1 cellular context compared by ENCODE assay signal in the genomic region with DNA sequence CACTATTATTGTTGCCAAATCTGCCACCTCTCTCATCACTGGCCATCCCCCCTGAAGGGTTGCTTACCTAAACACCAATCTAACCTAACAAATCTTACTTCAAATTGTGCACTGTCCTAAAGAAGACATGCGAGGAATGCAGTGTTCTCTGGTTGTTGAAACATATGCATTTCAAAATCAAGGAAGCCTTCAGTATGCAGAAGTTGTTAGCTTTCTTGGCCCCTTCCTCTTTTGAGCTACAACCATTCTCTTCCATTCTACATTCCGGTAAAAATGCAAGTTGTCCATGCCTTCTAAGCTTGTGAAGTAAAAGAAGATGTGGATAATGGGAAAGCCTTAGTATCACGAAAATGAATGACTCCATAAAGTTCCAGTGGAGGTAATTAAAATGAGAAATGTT.
TF ChIP-seq lines count a peak whose summit lies in the region.

No MANE protein-coding gene starts in this region.

TF ChIP-seq in K562, 482 proteins besides CTCF, POLR2A, EP300 and RAD21 (continued from another document):
- TF ChIP-seq, protein P1, sequence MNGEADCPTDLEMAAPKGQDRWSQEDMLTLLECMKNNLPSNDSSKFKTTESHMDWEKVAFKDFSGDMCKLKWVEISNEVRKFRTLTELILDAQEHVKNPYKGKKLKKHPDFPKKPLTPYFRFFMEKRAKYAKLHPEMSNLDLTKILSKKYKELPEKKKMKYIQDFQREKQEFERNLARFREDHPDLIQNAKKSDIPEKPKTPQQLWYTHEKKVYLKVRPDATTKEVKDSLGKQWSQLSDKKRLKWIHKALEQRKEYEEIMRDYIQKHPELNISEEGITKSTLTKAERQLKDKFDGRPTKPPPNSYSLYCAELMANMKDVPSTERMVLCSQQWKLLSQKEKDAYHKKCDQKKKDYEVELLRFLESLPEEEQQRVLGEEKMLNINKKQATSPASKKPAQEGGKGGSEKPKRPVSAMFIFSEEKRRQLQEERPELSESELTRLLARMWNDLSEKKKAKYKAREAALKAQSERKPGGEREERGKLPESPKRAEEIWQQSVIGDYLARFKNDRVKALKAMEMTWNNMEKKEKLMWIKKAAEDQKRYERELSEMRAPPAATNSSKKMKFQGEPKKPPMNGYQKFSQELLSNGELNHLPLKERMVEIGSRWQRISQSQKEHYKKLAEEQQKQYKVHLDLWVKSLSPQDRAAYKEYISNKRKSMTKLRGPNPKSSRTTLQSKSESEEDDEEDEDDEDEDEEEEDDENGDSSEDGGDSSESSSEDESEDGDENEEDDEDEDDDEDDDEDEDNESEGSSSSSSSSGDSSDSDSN (IDR thresholded peaks at IDR 0.05; ENCODE audit: borderline replicate concordance in 1 of 2, low read depth in 2 of 2, low read length in 2 of 2), result no peak
- TF ChIP-seq PHF20 (IDR thresholded peaks at IDR 0.05; ENCODE audit: partially characterized antibody) (no peak), KLF10 (CRISPR knock-in tag; IDR thresholded peaks at IDR 0.05) (no peak), ZNF696 (CRISPR knock-in tag; conservative IDR thresholded peaks at IDR 0.05) (no peak), FIP1L1 (IDR thresholded peaks at IDR 0.05; ENCODE audit: low read depth, low read length, poor library complexity, severe bottlenecking) (no peak)
- TF ChIP-seq, protein P2, sequence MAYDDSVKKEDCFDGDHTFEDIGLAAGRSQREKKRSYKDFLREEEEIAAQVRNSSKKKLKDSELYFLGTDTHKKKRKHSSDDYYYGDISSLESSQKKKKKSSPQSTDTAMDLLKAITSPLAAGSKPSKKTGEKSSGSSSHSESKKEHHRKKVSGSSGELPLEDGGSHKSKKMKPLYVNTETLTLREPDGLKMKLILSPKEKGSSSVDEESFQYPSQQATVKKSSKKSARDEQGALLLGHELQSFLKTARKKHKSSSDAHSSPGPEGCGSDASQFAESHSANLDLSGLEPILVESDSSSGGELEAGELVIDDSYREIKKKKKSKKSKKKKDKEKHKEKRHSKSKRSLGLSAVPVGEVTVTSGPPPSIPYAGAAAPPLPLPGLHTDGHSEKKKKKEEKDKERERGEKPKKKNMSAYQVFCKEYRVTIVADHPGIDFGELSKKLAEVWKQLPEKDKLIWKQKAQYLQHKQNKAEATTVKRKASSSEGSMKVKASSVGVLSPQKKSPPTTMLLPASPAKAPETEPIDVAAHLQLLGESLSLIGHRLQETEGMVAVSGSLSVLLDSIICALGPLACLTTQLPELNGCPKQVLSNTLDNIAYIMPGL (CRISPR knock-in tag; IDR thresholded peaks at IDR 0.05), result no peak
